8 cellular contexts compared by ENCODE assay signal in genomic region chr12:109597795-109598427, GRCh38. TPM values are rescaled to one million over a fixed set of nuclear protein-coding genes. Genes with fewer than 3 reads are reported as not detected.
DNase-seq lines count a peak whose midpoint lies in the region; ATAC-seq, FAIRE-seq and TF ChIP-seq lines count a peak whose summit lies in the region.

No MANE protein-coding gene starts in this region.

- 53 to 69% methylated on average over 18 to 27 of the region's 27 CpGs for WGBS in endodermal cell (ENCODE audit: insufficient coverage in 1 of 2, insufficient read length in 1 of 2), 2 experiments

- H3K9me3 ChIP-seq in endodermal cell (ENCODE audit: control insufficient read depth, low read length) = no peaks in the 10 kb centered on the region

- no peak overlapping the region for H3K9ac ChIP-seq in endodermal cell (ENCODE audit: extremely low read depth, low read length, poor library complexity, severe bottlenecking)

- H3K4me3 ChIP-seq in endodermal cell (ENCODE audit: low read length) = no peak overlapping the region

- no peak for FAIRE-seq in D721Med (lab: Jason Lieb, UNC)

- H3K9me3 Mint-ChIP-seq in endodermal cell (no peaks in the 10 kb centered on the region), mesothelial cell of epicardium (no peaks in the 10 kb centered on the region)

- H3K4me3 Mint-ChIP-seq in endodermal cell (no peak overlapping the region), mesothelial cell of epicardium (no peak overlapping the region)

- peak; percentile 96 for DNase-seq in D721Med (ENCODE audit: insufficient read length, low spot score)
- peak in 72 of 76 experiments; percentile 6 to 79 (median 56) for DNase-seq in HUDEP-2 (lab: John Stamatoyannopoulos, UW; ENCODE audit: unreplicated experiment in 76 of 76)
- peak; percentile 13 for DNase-seq in NOMO-1 treated with dmso at 0.1 percent for 144 hours (lab: John Stamatoyannopoulos, UW; ENCODE audit: unreplicated experiment)
- peak; percentile 66 for DNase-seq in activated CD8-positive, alpha-beta memory T cell treated with anti-CD3 and anti-CD28 coated beads, Interleukin-2, amount 50 U/mL, for 4 hours
- DNase-seq in endodermal cell = peak; percentile 99
- DNase-seq in mesothelial cell of epicardium (ENCODE audit: low spot score in 2 of 2, unreplicated experiment in 2 of 2) = peak; percentile 73 to 92
- DNase-seq in stimulated activated CD8-positive, alpha-beta memory T cell treated with anti-CD3 and anti-CD28 coated beads, Interleukin-2, amount 100 ng/mL, for 1 hour (ENCODE audit: low read depth in 2 of 2) = peak; percentile 22 to 36

- H3K4me1 Mint-ChIP-seq in endodermal cell (peaks cover 10% of the 10 kb centered on the region), mesothelial cell of epicardium (peaks cover 8% of the 10 kb centered on the region)

- ATAC-seq in GM18505 (IDR thresholded peaks at IDR 0.05; ENCODE audit: unreplicated experiment) = no peak

- H3K27ac ChIP-seq in endodermal cell (ENCODE audit: low read depth, low read length) = no peak overlapping the region

- H3K36me3 Mint-ChIP-seq in endodermal cell (ENCODE audit: low read depth) (peaks cover 9% of the 10 kb centered on the region), mesothelial cell of epicardium (no peaks in the 10 kb centered on the region)

- peaks cover 10% of the 10 kb centered on the region for H3K36me3 ChIP-seq in endodermal cell (ENCODE audit: control insufficient read depth, insufficient read depth, low read length)

- no peaks in the 10 kb centered on the region for H3K27me3 Mint-ChIP-seq in endodermal cell (ENCODE audit: insufficient read depth)
- H3K27me3 Mint-ChIP-seq in mesothelial cell of epicardium (ENCODE audit: low read depth) = no peaks in the 10 kb centered on the region

- no peak for TF ChIP-seq POLR2A in GM18505 (IDR thresholded peaks at IDR 0.05; ENCODE audit: borderline replicate concordance, extremely low read depth, insufficient read depth, insufficient read length)

- no peaks in the 10 kb centered on the region for H3K4me1 ChIP-seq in endodermal cell (ENCODE audit: control insufficient read depth, insufficient read depth, low read length)

- H3K27ac Mint-ChIP-seq in endodermal cell = peak overlapping the region; percentile 71
- H3K27ac Mint-ChIP-seq in mesothelial cell of epicardium = no peak overlapping the region

- H3K27me3 ChIP-seq in endodermal cell (ENCODE audit: control insufficient read depth, insufficient read depth, low read length, poor library complexity, severe bottlenecking) = no peaks in the 10 kb centered on the region

- peak; percentile 92 for TF ChIP-seq CTCF in D721Med (IDR thresholded peaks at IDR 0.05; ENCODE audit: insufficient read depth, missing control alignments)
- peak; percentile 99 for TF ChIP-seq CTCF in endodermal cell (conservative IDR thresholded peaks at IDR 0.05)
- peak; percentile 98 for TF ChIP-seq CTCF in mesothelial cell of epicardium (IDR thresholded peaks at IDR 0.05; ENCODE audit: unreplicated experiment)

RNA-seq across cellular contexts. Expression of gene MVK, which starts 24.3 kb away (rescaled TPM):
- total RNA-seq in endodermal cell = 10 to 100 TPM; 12.8 to 22.6 TPM
- polyA plus RNA-seq in endodermal cell (2013, experiment 1 of 2) = 31.2 TPM
- 32.0 TPM for polyA plus RNA-seq in endodermal cell (2013, experiment 2 of 2)
- 17.3 to 19.6 TPM (median 18.0 TPM) in 3 replicates for total RNA-seq in mesothelial cell of epicardium

RNA-seq across cellular contexts. Expression of gene MMAB, which starts 24.6 kb away (rescaled TPM):
- 10 to 100 TPM; 24.9 to 28.2 TPM for total RNA-seq in endodermal cell
- polyA plus RNA-seq in endodermal cell (2013, experiment 1 of 2) = 63.3 TPM
- 58.3 TPM for polyA plus RNA-seq in endodermal cell (2013, experiment 2 of 2)
- 24.3 to 26.4 TPM (median 26.2 TPM) in 3 replicates for total RNA-seq in mesothelial cell of epicardium

Comparison
In these comparisons a context has a peak if more than half of its experiments do, and no peak if none do; other contexts are left out.
1. DNase-seq: peak in every context shown above with its lines; median percentile 99 in endodermal cell; 96 in D721Med; 82 in mesothelial cell of epicardium; 66 in activated CD8-positive, alpha-beta memory T cell treated with anti-CD3 and anti-CD28 coated beads, Interleukin-2, amount 50 U/mL, for 4 hours; 56 in HUDEP-2; 29 in stimulated activated CD8-positive, alpha-beta memory T cell treated with anti-CD3 and anti-CD28 coated beads, Interleukin-2, amount 100 ng/mL, for 1 hour; 13 in NOMO-1 treated with dmso at 0.1 percent for 144 hours.